Comparison of ENCODE assay signal across 8 cellular contexts in genomic region chr2:74507926-74508520, GRCh38. TPM values are rescaled to one million over a fixed set of nuclear protein-coding genes. Genes with fewer than 3 reads are reported as not detected.
DNase-seq lines count a peak whose midpoint lies in the region; ATAC-seq, FAIRE-seq and TF ChIP-seq lines count a peak whose summit lies in the region.

No MANE protein-coding gene starts in this region.

- peak overlapping the region; percentile 95 to 99 for H3K27ac ChIP-seq in A549
- H3K27ac ChIP-seq in H1 (ENCODE audit: low read depth, low read length): peak overlapping the region; percentile 99; the same call in 1 of the 2 replicates

- no peak overlapping the region for H3K4ac ChIP-seq in H1 (replicated peaks; ENCODE audit: insufficient read length, low read depth, low read length)

- no peak overlapping the region for H2BK120ac ChIP-seq in H1 (replicated peaks; ENCODE audit: low read depth, low read length)

- no peak for DNase-seq in A549 (ENCODE audit: low read depth in 1 of 2, low spot score in 1 of 2)
- DNase-seq in SK-N-DZ (ENCODE audit: low spot score): peak; percentile 98
- peak in 1 of 2 experiments; percentile 78 for DNase-seq in H1 (ENCODE audit: low read depth in 1 of 2, low spot score in 2 of 2)
- DNase-seq in NOMO-1 treated with DMSO at 0.1 percent for 48 hours (lab: John Stamatoyannopoulos, UW; ENCODE audit: unreplicated experiment): no peak
- DNase-seq in activated gamma-delta T cell (lab: John Stamatoyannopoulos, UW): no peak

- H3K79me2 ChIP-seq in H1 (ENCODE audit: control insufficient read depth in 1 of 2, insufficient read depth in 2 of 2, low read length in 2 of 2): peaks cover 0 to 3% of the 10 kb centered on the region in 2 experiments; a peak in 1 of 4 replicates

- peak overlapping the region; percentile 68; the same call in 1 of the 2 replicates for H3K18ac ChIP-seq in H1 (ENCODE audit: extremely low read depth, low read length)

- peak overlapping the region; percentile 93 for H3K4me2 ChIP-seq in A549
- peak overlapping the region; percentile 86 for H3K4me2 ChIP-seq in H1 (ENCODE audit: insufficient read depth in 1 of 2, low read depth in 2 of 2, low read length in 2 of 2)

- no peak overlapping the region; the same call in 1 of the 2 replicates for H2BK5ac ChIP-seq in H1 (ENCODE audit: low read depth, low read length)

- no peak overlapping the region for H3K14ac ChIP-seq in H1 (ENCODE audit: insufficient read length)

- TF ChIP-seq CTCF in A549 (IDR thresholded peaks at IDR 0.05) (no peak), H1 (IDR thresholded peaks at IDR 0.05; ENCODE audit: control extremely low read depth in 1 of 3, insufficient read depth in 1 of 3, low read depth in 1 of 3, low read length in 3 of 3) (no peak)

- H2BK20ac ChIP-seq in H1 (ENCODE audit: low read length): no peak overlapping the region

- no peak overlapping the region for H2BK15ac ChIP-seq in H1 (ENCODE audit: low read length)

- no peak overlapping the region for H2AK5ac ChIP-seq in H1 (ENCODE audit: low read depth, low read length)

- H3K9me3 ChIP-seq in A549 (no peaks in the 10 kb centered on the region), H1 (ENCODE audit: insufficient read depth in 2 of 2, low read depth in 1 of 2, low read length in 1 of 2) (no peaks in the 10 kb centered on the region), mucosa of stomach (ENCODE audit: control insufficient read depth, low read length) (no peaks in the 10 kb centered on the region)

- no peaks in the 10 kb centered on the region for H3K79me1 ChIP-seq in H1 (ENCODE audit: low read depth, low read length)

- H3K27me3 ChIP-seq in H1 (replicated peaks in 1 of 4; ENCODE audit: control insufficient read depth in 3 of 4, extremely low read depth in 1 of 4, insufficient read depth in 3 of 4, low read length in 3 of 4) (peaks cover 47 to 80% (median 75%) of the 10 kb centered on the region in 4 experiments), mucosa of stomach (ENCODE audit: control insufficient read depth, insufficient read depth, low read length) (peaks cover 43% of the 10 kb centered on the region)

- H2AFZ ChIP-seq in H1 (ENCODE audit: low read length): peak overlapping the region; percentile 71; the same call in 1 of the 2 replicates

- no peak overlapping the region for H3K23ac ChIP-seq in H1 (ENCODE audit: insufficient read length)

- POLR2A ChIA-PET in A549 (lab: Yijun Ruan, JAX) (interaction anchor here (0.9 to 1.2 kb wide), 2 partner anchors 22 to 25 kb away, joined by 4 to 5 read pairs; partner anchors contain the start of genes AUP1 and HTRA2), H1 (lab: Charles Lee; ENCODE audit: partially characterized antibody) (interaction anchor here (1.0 to 3.9 kb wide), 12 partner anchors 8 to 78 kb away, joined by 3 to 26 read pairs (median 6); partner anchors contain the start of genes AUP1, CCDC142, DQX1 and HTRA2)

- H3K9ac ChIP-seq in H1 (replicated peaks in 1 of 4; ENCODE audit: extremely low read depth in 1 of 4, low read depth in 3 of 4, low read length in 3 of 4) (peak overlapping the region in 3 of 4 experiments; percentile 7 to 40 (median 38); a peak in 6 of 7 replicates), mucosa of stomach (ENCODE audit: low read length) (peak overlapping the region; percentile 91)

- WGBS in A549 (ENCODE audit: missing lambda C conversion rate): 52% methylated on average over 26 of the region's 38 CpGs
- 6% methylated on average over 27 of the region's 38 CpGs; no CpG with 5 or more reads in 1 of the 2 experiments for WGBS in H1 (ENCODE audit: extremely low coverage in 1 of 2, insufficient coverage in 1 of 2, insufficient read length in 1 of 2, insufficient replicate concordance in 2 of 2, low coverage in 1 of 2, low lambda C conversion rate in 2 of 2, missing lambda C conversion rate in 1 of 2), 2 experiments

- ATAC-seq in A549 (peak; percentile 1 to 11; a peak in 4 of 6 replicates), GM18498 (IDR thresholded peaks at IDR 0.05; ENCODE audit: unreplicated experiment) (peak; percentile 12), HG03378 (IDR thresholded peaks at IDR 0.05; ENCODE audit: unreplicated experiment) (peak; percentile 1)

- peaks cover 0 to 4% of the 10 kb centered on the region in 2 experiments for H4K20me1 ChIP-seq in H1 (replicated peaks in 1 of 2; ENCODE audit: control insufficient read depth in 1 of 2, insufficient read depth in 2 of 2, low read length in 2 of 2)

- H4K8ac ChIP-seq in H1 (ENCODE audit: extremely low read depth, insufficient read depth, low read length): peak overlapping the region; percentile 43; the same call in 1 of the 2 replicates

- CTCF ChIA-PET in A549 (lab: Yijun Ruan, JAX) (interaction anchor here (0.5 to 5.0 kb wide), 7 partner anchors 10 to 85 kb away, joined by 3 to 39 read pairs (median 5); partner anchors contain the start of genes AUP1 and HTRA2), H1 (lab: Charles Lee; ENCODE audit: partially characterized antibody) (interaction anchor here (0.9 to 2.4 kb wide), 6 partner anchors 16 to 80 kb away, joined by 3 to 13 read pairs (median 4); partner anchors contain the start of genes CCDC142 and TTC31)

- TF ChIP-seq POLR2A in A549 (IDR thresholded peaks at IDR 0.05; ENCODE audit: low read length) (no peak), H1 (IDR thresholded peaks at IDR 0.05; ENCODE audit: control extremely low read depth in 1 of 2, low read depth in 2 of 2, low read length in 2 of 2) (no peak)

- H3K4me1 ChIP-seq in A549: peaks cover 28% of the 10 kb centered on the region
- H3K4me1 ChIP-seq in H1 (replicated peaks in 1 of 4; ENCODE audit: control insufficient read depth in 3 of 4, insufficient read depth in 4 of 4, low read length in 3 of 4): peaks cover 2 to 20% (median 18%) of the 10 kb centered on the region in 4 experiments
- peaks cover 43% of the 10 kb centered on the region for H3K4me1 ChIP-seq in mucosa of stomach (ENCODE audit: control insufficient read depth, insufficient read depth, low read length)

- TF ChIP-seq RAD21 in A549 (conservative IDR thresholded peaks at IDR 0.05 in 1 of 2, IDR thresholded peaks at IDR 0.05 in 1 of 2) (no peak), H1 (IDR thresholded peaks at IDR 0.05 in 1 of 2, conservative IDR thresholded peaks at IDR 0.05 in 1 of 2; ENCODE audit: low read depth in 2 of 2, low read length in 2 of 2) (no peak)

- FAIRE-seq in A549 (lab: Jason Lieb, UNC): no peak
- FAIRE-seq in H1 (lab: Jason Lieb, UNC): no peak

- TF ChIP-seq EP300 in A549 (IDR thresholded peaks at IDR 0.05) (no peak), H1 (IDR thresholded peaks at IDR 0.05; ENCODE audit: borderline replicate concordance in 1 of 2, low read depth in 2 of 2, low read length in 2 of 2) (no peak)

- no peak overlapping the region for H2BK12ac ChIP-seq in H1 (ENCODE audit: low read depth, low read length)

- H4K5ac ChIP-seq in H1 (ENCODE audit: insufficient read length, low read depth, low read length): peak overlapping the region; percentile 85

- H3K56ac ChIP-seq in H1 (replicated peaks; ENCODE audit: insufficient read length, low read depth, low read length): peak overlapping the region; percentile 83

- peaks cover 21% of the 10 kb centered on the region for H3K23me2 ChIP-seq in H1 (ENCODE audit: low read depth, low read length)

- H3K4me3 ChIP-seq in A549: peak overlapping the region; percentile 78
- peak overlapping the region; percentile 61 to 98 (median 92) for H3K4me3 ChIP-seq in H1 (ENCODE audit: extremely low read depth in 1 of 4, insufficient read depth in 2 of 4, low read depth in 3 of 4, low read length in 4 of 4)
- peak overlapping the region; percentile 92 for H3K4me3 ChIP-seq in mucosa of stomach (ENCODE audit: low read length)

- H3K36me3 ChIP-seq in H1 (ENCODE audit: control insufficient read depth in 2 of 4, insufficient read depth in 4 of 4, low read length in 3 of 4): peaks cover 0 to 9% (median 4%) of the 10 kb centered on the region in 4 experiments; a peak in 6 of 8 replicates
- no peaks in the 10 kb centered on the region for H3K36me3 ChIP-seq in mucosa of stomach (ENCODE audit: control insufficient read depth, insufficient read depth, low read length)

- peak overlapping the region; percentile 25 for H4K91ac ChIP-seq in H1 (replicated peaks; ENCODE audit: insufficient read length, low read length)

RNA-seq across cellular contexts. Expression of gene PCGF1, which starts 0.5 kb away (rescaled TPM):
- polyA plus RNA-seq in A549 (2011; rRNA removed) (53.6 and 55.3 TPM in 2 replicates), A549 (2017; fragmentation: RNase III; extraction: RNeasy Plus Mini Kit Qiagen cat#74134 plus additional on column Dnase treatment) (32.2 to 38.1 TPM (median 32.8 TPM) in 3 replicates), H1 (2011; rRNA removed) (12.1 and 23.7 TPM in 2 replicates)
- polyA plus RNA-seq in A549 (2012; cell fraction: cytosol; rRNA removed): 42.9 and 51.6 TPM in 2 replicates
- 32.8 and 45.5 TPM in 2 replicates for polyA plus RNA-seq in A549 (2012; cell fraction: nucleus; rRNA removed)
- 74.3 and 112 TPM in 2 replicates for polyA minus RNA-seq in A549 (2011; rRNA and poly(A)+ RNA removed)
- polyA plus RNA-seq in SK-N-DZ (2014; cell fraction: cytosol; rRNA removed): 59.2 and 72.5 TPM in 2 replicates
- 115 and 137 TPM in 2 replicates for polyA plus RNA-seq in SK-N-DZ (2014; cell fraction: nucleus; rRNA removed)
- 10.0 and 13.8 TPM in 2 replicates for total RNA-seq in H1 (2021; fragmentation: NEBNext Ultra II Directional; extraction: Animal tissue kit (Norgen Biotek cat#: 25700))
- polyA plus RNA-seq in H1 (2011; cell fraction: cytosol; rRNA removed): 15.4 TPM
- polyA plus RNA-seq in H1 (2011; cell fraction: nucleus; rRNA removed): 13.2 TPM
- polyA plus RNA-seq in H1 (2012, experiment 1 of 2): 9.2 to 15.1 TPM (median 14.9 TPM) in 4 replicates
- polyA plus RNA-seq in H1 (2012, experiment 2 of 2): 10.1 TPM
- polyA plus RNA-seq in H1 (2013, experiment 1 of 2): 10.7 TPM
- polyA plus RNA-seq in H1 (2013, experiment 2 of 2): 8.6 TPM
- 17.4 and 23.0 TPM in 2 replicates for polyA minus RNA-seq in H1 (2011; rRNA and poly(A)+ RNA removed)
- polyA minus RNA-seq in H1 (2011; cell fraction: cytosol; rRNA and poly(A)+ RNA removed): 11.3 TPM
- polyA minus RNA-seq in H1 (2011; cell fraction: nucleus; rRNA and poly(A)+ RNA removed): 14.3 TPM

RNA-seq across cellular contexts. Expression of gene TLX2, which starts 6.2 kb away (rescaled TPM):
- polyA plus RNA-seq in A549 (2011; rRNA removed) (0.05 TPM in 1 of 2 replicates, not detected in the other), A549 (2017; fragmentation: RNase III; extraction: RNeasy Plus Mini Kit Qiagen cat#74134 plus additional on column Dnase treatment) (0.37 to 0.58 TPM (median 0.39 TPM) in 3 replicates), H1 (2011; rRNA removed) (0.06 and 0.17 TPM in 2 replicates)
- 0.17 and 0.38 TPM in 2 replicates for polyA plus RNA-seq in A549 (2012; cell fraction: cytosol; rRNA removed)
- polyA plus RNA-seq in A549 (2012; cell fraction: nucleus; rRNA removed): 0.33 and 0.54 TPM in 2 replicates
- 0.15 TPM in 1 of 2 replicates, not detected in the other for polyA minus RNA-seq in A549 (2011; rRNA and poly(A)+ RNA removed)
- 209 and 286 TPM in 2 replicates for polyA plus RNA-seq in SK-N-DZ (2014; cell fraction: cytosol; rRNA removed)
- polyA plus RNA-seq in SK-N-DZ (2014; cell fraction: nucleus; rRNA removed): 679 and 702 TPM in 2 replicates
- total RNA-seq in H1 (2021; fragmentation: NEBNext Ultra II Directional; extraction: Animal tissue kit (Norgen Biotek cat#: 25700)): 0.15 and 0.17 TPM in 2 replicates
- 0.09 TPM for polyA plus RNA-seq in H1 (2011; cell fraction: cytosol; rRNA removed)
- 0.44 TPM for polyA plus RNA-seq in H1 (2011; cell fraction: nucleus; rRNA removed)
- polyA plus RNA-seq in H1 (2012, experiment 1 of 2): 0.11 to 0.47 TPM (median 0.28 TPM) in 4 replicates
- not detected for polyA plus RNA-seq in H1 (2012, experiment 2 of 2)
- polyA plus RNA-seq in H1 (2013, experiment 1 of 2): 0.06 TPM
- 0.06 TPM for polyA plus RNA-seq in H1 (2013, experiment 2 of 2)
- 0.12 TPM in 1 of 2 replicates, not detected in the other for polyA minus RNA-seq in H1 (2011; rRNA and poly(A)+ RNA removed)
- not detected for polyA minus RNA-seq in H1 (2011; cell fraction: cytosol; rRNA and poly(A)+ RNA removed)
- 1.1 TPM for polyA minus RNA-seq in H1 (2011; cell fraction: nucleus; rRNA and poly(A)+ RNA removed)

RNA-seq across cellular contexts. Expression of gene LBX2, which starts 8.6 kb away (rescaled TPM):
- polyA plus RNA-seq in A549 (2011; rRNA removed) (0.84 and 1.0 TPM in 2 replicates), A549 (2017; fragmentation: RNase III; extraction: RNeasy Plus Mini Kit Qiagen cat#74134 plus additional on column Dnase treatment) (2.0 to 2.4 TPM (median 2.1 TPM) in 3 replicates), H1 (2011; rRNA removed) (0.27 and 0.42 TPM in 2 replicates)
- 1.5 and 2.3 TPM in 2 replicates for polyA plus RNA-seq in A549 (2012; cell fraction: cytosol; rRNA removed)
- 2.3 and 3.7 TPM in 2 replicates for polyA plus RNA-seq in A549 (2012; cell fraction: nucleus; rRNA removed)
- 0.39 and 0.62 TPM in 2 replicates for polyA minus RNA-seq in A549 (2011; rRNA and poly(A)+ RNA removed)
- 3.2 and 7.7 TPM in 2 replicates for polyA plus RNA-seq in SK-N-DZ (2014; cell fraction: cytosol; rRNA removed)
- 1.9 and 11.6 TPM in 2 replicates for polyA plus RNA-seq in SK-N-DZ (2014; cell fraction: nucleus; rRNA removed)
- 0.55 TPM in 1 of 2 replicates, not detected in the other for total RNA-seq in H1 (2021; fragmentation: NEBNext Ultra II Directional; extraction: Animal tissue kit (Norgen Biotek cat#: 25700))
- 2.0 TPM for polyA plus RNA-seq in H1 (2011; cell fraction: cytosol; rRNA removed)
- 0.30 TPM for polyA plus RNA-seq in H1 (2011; cell fraction: nucleus; rRNA removed)
- polyA plus RNA-seq in H1 (2012, experiment 1 of 2): 0.25 to 0.66 TPM (median 0.43 TPM) in 4 replicates
- polyA plus RNA-seq in H1 (2012, experiment 2 of 2): 0.35 TPM
- 0.20 TPM for polyA plus RNA-seq in H1 (2013, experiment 1 of 2)
- polyA plus RNA-seq in H1 (2013, experiment 2 of 2): 0.17 TPM
- polyA minus RNA-seq in H1 (2011; rRNA and poly(A)+ RNA removed): 0.13 TPM in 1 of 2 replicates, not detected in the other
- not detected for polyA minus RNA-seq in H1 (2011; cell fraction: cytosol; rRNA and poly(A)+ RNA removed)
- 1.7 TPM for polyA minus RNA-seq in H1 (2011; cell fraction: nucleus; rRNA and poly(A)+ RNA removed)

RNA-seq across cellular contexts. Expression of gene DQX1, which starts 18.0 kb away (rescaled TPM):
- 0.39 and 0.42 TPM in 2 replicates for polyA plus RNA-seq in A549 (2011; rRNA removed)
- polyA plus RNA-seq in A549 (2012; cell fraction: cytosol; rRNA removed): 0.25 and 0.27 TPM in 2 replicates
- 1.8 and 2.2 TPM in 2 replicates for polyA plus RNA-seq in A549 (2012; cell fraction: nucleus; rRNA removed)
- 0.09 to 0.21 TPM (median 0.15 TPM) in 3 replicates for polyA plus RNA-seq in A549 (2017; fragmentation: RNase III; extraction: RNeasy Plus Mini Kit Qiagen cat#74134 plus additional on column Dnase treatment)
- polyA minus RNA-seq in A549 (2011; rRNA and poly(A)+ RNA removed): 0.21 and 0.63 TPM in 2 replicates
- polyA plus RNA-seq in SK-N-DZ (2014; cell fraction: cytosol; rRNA removed): 0.22 and 0.33 TPM in 2 replicates
- polyA plus RNA-seq in SK-N-DZ (2014; cell fraction: nucleus; rRNA removed): 7.7 and 10.3 TPM in 2 replicates
- 0.57 and 0.76 TPM in 2 replicates for total RNA-seq in H1 (2021; fragmentation: NEBNext Ultra II Directional; extraction: Animal tissue kit (Norgen Biotek cat#: 25700))
- polyA plus RNA-seq in H1 (2011; rRNA removed): 1.1 TPM in 2 replicates
- 1.4 TPM for polyA plus RNA-seq in H1 (2011; cell fraction: cytosol; rRNA removed)
- polyA plus RNA-seq in H1 (2011; cell fraction: nucleus; rRNA removed): 9.0 TPM
- polyA plus RNA-seq in H1 (2012, experiment 1 of 2): 0.51 to 1.4 TPM (median 0.73 TPM) in 4 replicates
- polyA plus RNA-seq in H1 (2012, experiment 2 of 2): 0.47 TPM
- polyA plus RNA-seq in H1 (2013, experiment 1 of 2): 0.85 TPM
- 0.35 TPM for polyA plus RNA-seq in H1 (2013, experiment 2 of 2)
- 0.44 and 1.1 TPM in 2 replicates for polyA minus RNA-seq in H1 (2011; rRNA and poly(A)+ RNA removed)
- polyA minus RNA-seq in H1 (2011; cell fraction: cytosol; rRNA and poly(A)+ RNA removed): not detected
- polyA minus RNA-seq in H1 (2011; cell fraction: nucleus; rRNA and poly(A)+ RNA removed): 2.1 TPM

RNA-seq across cellular contexts. Expression of gene AUP1, which starts 21.5 kb away (rescaled TPM):
- polyA plus RNA-seq in A549 (2011; rRNA removed) (129 and 181 TPM in 2 replicates), A549 (2017; fragmentation: RNase III; extraction: RNeasy Plus Mini Kit Qiagen cat#74134 plus additional on column Dnase treatment) (160 to 164 TPM (median 163 TPM) in 3 replicates), H1 (2011; rRNA removed) (121 and 162 TPM in 2 replicates)
- 262 and 310 TPM in 2 replicates for polyA plus RNA-seq in A549 (2012; cell fraction: cytosol; rRNA removed)
- 733 and 769 TPM in 2 replicates for polyA plus RNA-seq in A549 (2012; cell fraction: nucleus; rRNA removed)
- 182 and 216 TPM in 2 replicates for polyA minus RNA-seq in A549 (2011; rRNA and poly(A)+ RNA removed)
- polyA plus RNA-seq in SK-N-DZ (2014; cell fraction: cytosol; rRNA removed): 181 and 194 TPM in 2 replicates
- polyA plus RNA-seq in SK-N-DZ (2014; cell fraction: nucleus; rRNA removed): 817 and 859 TPM in 2 replicates
- total RNA-seq in H1 (2021; fragmentation: NEBNext Ultra II Directional; extraction: Animal tissue kit (Norgen Biotek cat#: 25700)): 82.7 and 83.4 TPM in 2 replicates
- 134 TPM for polyA plus RNA-seq in H1 (2011; cell fraction: cytosol; rRNA removed)
- 469 TPM for polyA plus RNA-seq in H1 (2011; cell fraction: nucleus; rRNA removed)
- 82.2 to 98.1 TPM (median 92.2 TPM) in 4 replicates for polyA plus RNA-seq in H1 (2012, experiment 1 of 2)
- polyA plus RNA-seq in H1 (2012, experiment 2 of 2): 103 TPM
- polyA plus RNA-seq in H1 (2013, experiment 1 of 2): 124 TPM
- polyA plus RNA-seq in H1 (2013, experiment 2 of 2): 130 TPM
- 63.7 and 83.7 TPM in 2 replicates for polyA minus RNA-seq in H1 (2011; rRNA and poly(A)+ RNA removed)
- 54.0 TPM for polyA minus RNA-seq in H1 (2011; cell fraction: cytosol; rRNA and poly(A)+ RNA removed)
- 85.4 TPM for polyA minus RNA-seq in H1 (2011; cell fraction: nucleus; rRNA and poly(A)+ RNA removed)

Comparison
In these comparisons a context has a peak if more than half of its experiments do, and no peak if none do; other contexts are left out.
1. Of the 18 proteins assayed by ChIP-seq in both H1 and A549: peak only in H1: E2F6 and KDM1A; only in A549: none; in both: none; in neither: 16.